ENCODE assay signal across 10 cellular contexts in the genomic region with DNA sequence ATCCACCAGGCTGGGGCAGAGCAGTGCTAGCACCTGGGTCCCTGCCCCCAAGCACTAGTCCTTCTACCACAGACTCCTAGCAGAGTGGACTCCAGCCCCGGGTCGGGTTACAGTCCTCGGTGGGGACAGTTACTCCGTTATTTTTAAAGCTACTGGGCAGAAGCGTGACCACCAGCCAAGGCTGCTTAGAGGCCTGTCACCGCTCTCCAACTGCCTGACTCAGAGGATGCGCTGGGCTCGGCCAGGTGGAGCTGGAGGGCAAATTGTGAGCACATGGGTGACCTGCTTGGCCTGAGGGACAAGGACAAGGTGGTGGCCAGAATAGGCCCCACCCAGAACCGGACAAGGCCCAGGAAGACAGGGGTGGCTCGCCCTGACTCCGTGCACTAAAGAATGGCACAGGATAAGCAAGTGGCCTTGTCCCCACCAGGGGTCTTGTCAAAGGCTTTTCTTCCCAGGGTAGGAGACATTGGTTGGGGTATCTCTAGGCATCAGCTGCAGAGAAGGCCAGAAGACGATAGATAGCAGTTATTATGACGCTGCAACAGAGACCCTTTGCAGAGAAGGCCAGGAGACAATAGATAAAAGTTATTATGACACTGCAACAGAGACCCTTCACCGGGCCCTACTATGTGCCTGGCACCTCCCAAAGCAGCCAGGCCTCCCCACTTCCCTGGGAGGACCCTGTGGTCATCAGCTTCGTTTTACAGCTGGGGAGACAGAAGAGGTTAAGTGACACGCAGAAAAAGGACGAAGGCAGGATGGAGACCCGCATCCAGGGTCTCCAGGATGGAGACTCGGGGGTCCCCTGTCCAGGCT. TPM values are rescaled to one million over a fixed set of nuclear protein-coding genes. Genes with fewer than 3 reads are reported as not detected.
DNase-seq lines count a peak whose midpoint lies in the region; ATAC-seq and TF ChIP-seq lines count a peak whose summit lies in the region.
"Had no signal": no experiment of that assay in that cellular context is flagged by ENCODE, and none has a peak within 500 bp of the region (broad histone marks: within the 10 kb centered on the region; RNA-seq: fewer than 3 reads in every experiment).

No MANE protein-coding gene starts in this region.

- H3K9ac ChIP-seq in GM23248, result no peak overlapping the region

- H3K4me2 ChIP-seq in GM23248 (ENCODE audit: unreplicated experiment), result no peak overlapping the region

- H3K9me3 ChIP-seq in CD8-positive, alpha-beta T cell (ENCODE audit: low read length), result no peaks in the 10 kb centered on the region
- no peaks in the 10 kb centered on the region for H3K9me3 ChIP-seq in mucosa of descending colon
- no peaks in the 10 kb centered on the region for H3K9me3 ChIP-seq in GM23248 (ENCODE audit: low read depth)

- H3K36me3 Mint-ChIP-seq in CD8-positive, alpha-beta T cell, result no peaks in the 10 kb centered on the region
- no peaks in the 10 kb centered on the region for H3K36me3 Mint-ChIP-seq in activated T-helper 1 cell treated with anti-CD3 and anti-CD28 coated beads, Interleukin-12 subunit alpha, Interleukin-12 subunit beta, Interleukin-2, Interleukin-4 antibody, amounts not matched to agents 30 ng/mL and 10 ng/mL and 1 ng/mL, durations not matched to agents 14 hours and 24 hours and 36 hours (ENCODE audit: low read depth)

- in situ Hi-C loops in GM23248 (cut with MboI), result no loop called here

- H3F3A ChIP-seq in GM23248 (ENCODE audit: insufficient read depth), result peaks cover 10% of the 10 kb centered on the region; the same call in 1 of the 2 replicates

- POLR2A ChIA-PET in CD8-positive, alpha-beta T cell (lab: Charles Lee), result interaction anchor here (0.6 to 2.3 kb wide), 3 partner anchors 10 to 16 kb away, joined by 3 to 8 read pairs (median 6); a partner anchor contains a TSS

- no peaks in the 10 kb centered on the region for H3K9me2 ChIP-seq in GM23248 (ENCODE audit: insufficient read depth)

- H3K4me1 Mint-ChIP-seq in CD8-positive, alpha-beta T cell (ENCODE audit: low read depth), result peaks cover 9% of the 10 kb centered on the region
- H3K4me1 Mint-ChIP-seq in activated T-helper 1 cell treated with anti-CD3 and anti-CD28 coated beads, Interleukin-12 subunit alpha, Interleukin-12 subunit beta, Interleukin-2, Interleukin-4 antibody, amounts not matched to agents 30 ng/mL and 10 ng/mL and 1 ng/mL, durations not matched to agents 14 hours and 24 hours and 36 hours (ENCODE audit: low read depth), result peaks cover 12% of the 10 kb centered on the region

- no peak overlapping the region for H3K4me3 ChIP-seq in CD8-positive, alpha-beta T cell (ENCODE audit: low read depth, low read length)
- H3K4me3 ChIP-seq in mucosa of descending colon (no peak overlapping the region), GM23248 (no peak overlapping the region)

- no peaks in the 10 kb centered on the region for H3K79me2 ChIP-seq in GM23248 (ENCODE audit: insufficient read depth)

- H3K4me1 ChIP-seq in CD8-positive, alpha-beta T cell (ENCODE audit: insufficient read depth, low read length), result peaks cover 15% of the 10 kb centered on the region
- H3K4me1 ChIP-seq in mucosa of descending colon (ENCODE audit: low read depth) (peaks cover 32% of the 10 kb centered on the region), GM23248 (ENCODE audit: insufficient read depth) (no peaks in the 10 kb centered on the region)

- no peaks in the 10 kb centered on the region for H3K27me3 ChIP-seq in CD8-positive, alpha-beta T cell (ENCODE audit: insufficient read depth, low read length)
- no peaks in the 10 kb centered on the region for H3K27me3 ChIP-seq in GM23248 (replicated peaks; ENCODE audit: insufficient read depth)

- H3K27me3 Mint-ChIP-seq in CD8-positive, alpha-beta T cell (ENCODE audit: low read depth), result no peaks in the 10 kb centered on the region
- H3K27me3 Mint-ChIP-seq in activated T-helper 1 cell treated with anti-CD3 and anti-CD28 coated beads, Interleukin-12 subunit alpha, Interleukin-12 subunit beta, Interleukin-2, Interleukin-4 antibody, amounts not matched to agents 30 ng/mL and 10 ng/mL and 1 ng/mL, durations not matched to agents 14 hours and 24 hours and 36 hours (ENCODE audit: insufficient read depth), result peaks cover 13% of the 10 kb centered on the region

- 78 to 79% methylated on average over 19 of the region's 19 CpGs for WGBS in GM23248 (ENCODE audit: low coverage in 1 of 2, low lambda C conversion rate in 2 of 2, missing lambda C conversion rate in 2 of 2), 2 experiments

- CTCF ChIA-PET in CD8-positive, alpha-beta T cell (lab: Charles Lee), result interaction anchor here (2.5 kb wide), 1 partner anchor 12 kb away, joined by 13 read pairs; no protein-coding TSS in a partner anchor

- H4K20me1 ChIP-seq in GM23248 (ENCODE audit: insufficient read depth), result no peaks in the 10 kb centered on the region

- H2AFZ ChIP-seq in GM23248, result no peak overlapping the region

- no peaks in the 10 kb centered on the region for H3K9me3 Mint-ChIP-seq in CD8-positive, alpha-beta T cell
- no peaks in the 10 kb centered on the region for H3K9me3 Mint-ChIP-seq in activated T-helper 1 cell treated with anti-CD3 and anti-CD28 coated beads, Interleukin-12 subunit alpha, Interleukin-12 subunit beta, Interleukin-2, Interleukin-4 antibody, amounts not matched to agents 30 ng/mL and 10 ng/mL and 1 ng/mL, durations not matched to agents 14 hours and 24 hours and 36 hours

- DNase-seq in 8988T (peak; percentile 27), mucosa of descending colon (peak in 2 of 3 donors; percentile 39 to 46), medulla oblongata (ENCODE audit: extremely low spot score) (no peak), cerebellar nuclear complex (lab: John Stamatoyannopoulos, UW) (no peak), GM23248 (no peak)
- no peak for DNase-seq in CD8-positive, alpha-beta T cell
- DNase-seq in activated T-helper 1 cell treated with anti-CD3 and anti-CD28 coated beads, Interleukin-12 subunit alpha, Interleukin-12 subunit beta, Interleukin-2, Interleukin-4 antibody, amounts not matched to agents 30 ng/mL and 10 ng/mL and 1 ng/mL, durations not matched to agents 14 hours and 24 hours and 36 hours (ENCODE audit: low spot score), result no peak
- DNase-seq: MM.1S had no signal

- H3K36me3 ChIP-seq in CD8-positive, alpha-beta T cell (ENCODE audit: insufficient read depth, low read length), result no peaks in the 10 kb centered on the region
- no peaks in the 10 kb centered on the region for H3K36me3 ChIP-seq in mucosa of descending colon (ENCODE audit: low read depth)
- no peaks in the 10 kb centered on the region for H3K36me3 ChIP-seq in GM23248 (ENCODE audit: low read depth)

- ATAC-seq in CD8-positive, alpha-beta T cell, result no peak
- ATAC-seq in mucosa of descending colon, result no peak
- ATAC-seq in HG03095 (IDR thresholded peaks at IDR 0.05; ENCODE audit: unreplicated experiment), result no peak

- no peak for TF ChIP-seq CTCF in CD8-positive, alpha-beta T cell (IDR thresholded peaks at IDR 0.05)
- TF ChIP-seq CTCF in mucosa of descending colon (IDR thresholded peaks at IDR 0.05), result no peak

- peak overlapping the region; percentile 69 for H3K4me3 Mint-ChIP-seq in CD8-positive, alpha-beta T cell
- peak overlapping the region; percentile 70 for H3K4me3 Mint-ChIP-seq in activated T-helper 1 cell treated with anti-CD3 and anti-CD28 coated beads, Interleukin-12 subunit alpha, Interleukin-12 subunit beta, Interleukin-2, Interleukin-4 antibody, amounts not matched to agents 30 ng/mL and 10 ng/mL and 1 ng/mL, durations not matched to agents 14 hours and 24 hours and 36 hours

- no peak overlapping the region for H3K27ac ChIP-seq in CD8-positive, alpha-beta T cell (ENCODE audit: low read depth, low read length)
- no peak overlapping the region for H3K27ac ChIP-seq in GM23248
- H3K27ac ChIP-seq: epithelial cell of prostate had no signal

- intact Hi-C loops in CD8-positive, alpha-beta T cell (cut with DNase I, micrococcal nuclease), result no loop called here
- intact Hi-C loops in activated T-helper 1 cell treated with anti-CD3 and anti-CD28 coated beads, Interleukin-12 subunit alpha, Interleukin-12 subunit beta, Interleukin-2, Interleukin-4 antibody, amounts not matched to agents 30 ng/mL and 10 ng/mL and 1 ng/mL, durations not matched to agents 14 hours and 24 hours and 36 hours (cut with micrococcal nuclease), result loop anchor here (10.0 kb wide), 1 partner anchor 330 kb away; no protein-coding TSS in a partner anchor
- intact Hi-C loops in mucosa of descending colon (cut with DNase I, micrococcal nuclease), result no loop called here

- no peak overlapping the region for H3K27ac Mint-ChIP-seq in CD8-positive, alpha-beta T cell
- H3K27ac Mint-ChIP-seq in activated T-helper 1 cell treated with anti-CD3 and anti-CD28 coated beads, Interleukin-12 subunit alpha, Interleukin-12 subunit beta, Interleukin-2, Interleukin-4 antibody, amounts not matched to agents 30 ng/mL and 10 ng/mL and 1 ng/mL, durations not matched to agents 14 hours and 24 hours and 36 hours, result no peak overlapping the region

RNA-seq across cellular contexts. Expression of a gene that starts 1.6 kb away (rescaled TPM):
- 1 to 10 TPM; 3.5 to 3.6 TPM for total RNA-seq in CD8-positive, alpha-beta T cell
- total RNA-seq in activated T-helper 1 cell treated with anti-CD3 and anti-CD28 coated beads, Interleukin-12 subunit alpha, Interleukin-12 subunit beta, Interleukin-2, Interleukin-4 antibody, amounts not matched to agents 30 ng/mL and 10 ng/mL and 1 ng/mL, durations not matched to agents 14 hours and 24 hours and 36 hours, result 3.8 and 4.4 TPM in 2 replicates
- total RNA-seq in mucosa of descending colon, result 1 to 10 TPM; 6.3 to 8.2 (median 6.4) TPM
- 4.0 and 4.4 TPM in 2 replicates for total RNA-seq in GM23248 (2014; rRNA removed; shearing (Covaris generic))
- polyA plus RNA-seq in GM23248 (2016; fragmentation: Nextera tagmentation; extraction: Ambion mirVana), result 2.2 and 4.4 TPM in 2 replicates

RNA-seq across cellular contexts. Expression of a gene that starts 10.4 kb away (rescaled TPM):
- total RNA-seq in CD8-positive, alpha-beta T cell, result 10 to 100 TPM in 1 of 2 experiments, 1 to 10 TPM in 1; 9.4 to 10.5 TPM
- 18.0 and 22.1 TPM in 2 replicates for total RNA-seq in activated T-helper 1 cell treated with anti-CD3 and anti-CD28 coated beads, Interleukin-12 subunit alpha, Interleukin-12 subunit beta, Interleukin-2, Interleukin-4 antibody, amounts not matched to agents 30 ng/mL and 10 ng/mL and 1 ng/mL, durations not matched to agents 14 hours and 24 hours and 36 hours
- total RNA-seq in mucosa of descending colon, result 10 to 100 TPM; 17.0 to 25.0 (median 23.7) TPM
- total RNA-seq in GM23248 (2014; rRNA removed; shearing (Covaris generic)), result 11.9 and 28.3 TPM in 2 replicates
- polyA plus RNA-seq in GM23248 (2016; fragmentation: Nextera tagmentation; extraction: Ambion mirVana), result 12.8 and 15.4 TPM in 2 replicates

RNA-seq across cellular contexts. Expression of a gene that starts 15.8 kb away (rescaled TPM):
- total RNA-seq in CD8-positive, alpha-beta T cell, result 100 to 1,000 TPM; 130 to 131 TPM
- 154 and 155 TPM in 2 replicates for total RNA-seq in activated T-helper 1 cell treated with anti-CD3 and anti-CD28 coated beads, Interleukin-12 subunit alpha, Interleukin-12 subunit beta, Interleukin-2, Interleukin-4 antibody, amounts not matched to agents 30 ng/mL and 10 ng/mL and 1 ng/mL, durations not matched to agents 14 hours and 24 hours and 36 hours
- total RNA-seq in mucosa of descending colon, result 100 to 1,000 TPM; 127 to 171 (median 128) TPM
- total RNA-seq in GM23248 (2014; rRNA removed; shearing (Covaris generic)), result 118 and 150 TPM in 2 replicates
- polyA plus RNA-seq in GM23248 (2016; fragmentation: Nextera tagmentation; extraction: Ambion mirVana), result 251 and 259 TPM in 2 replicates

Comparison
In these comparisons a context has a peak if more than half of its experiments do, and no peak if none do; other contexts are left out.
1. DNase-seq: peak in 8988T (single experiment) and mucosa of descending colon (2 of 3); none in CD8-positive, alpha-beta T cell (0 of 7), activated T-helper 1 cell treated with anti-CD3 and anti-CD28 coated beads, Interleukin-12 subunit alpha, Interleukin-12 subunit beta, Interleukin-2, Interleukin-4 antibody, amounts not matched to agents 30 ng/mL and 10 ng/mL and 1 ng/mL, durations not matched to agents 14 hours and 24 hours and 36 hours (single experiment), medulla oblongata (single experiment), cerebellar nuclear complex (0 of 2) and GM23248 (single experiment).